ENCODE assay signal across 10 cellular contexts in the genomic region with DNA sequence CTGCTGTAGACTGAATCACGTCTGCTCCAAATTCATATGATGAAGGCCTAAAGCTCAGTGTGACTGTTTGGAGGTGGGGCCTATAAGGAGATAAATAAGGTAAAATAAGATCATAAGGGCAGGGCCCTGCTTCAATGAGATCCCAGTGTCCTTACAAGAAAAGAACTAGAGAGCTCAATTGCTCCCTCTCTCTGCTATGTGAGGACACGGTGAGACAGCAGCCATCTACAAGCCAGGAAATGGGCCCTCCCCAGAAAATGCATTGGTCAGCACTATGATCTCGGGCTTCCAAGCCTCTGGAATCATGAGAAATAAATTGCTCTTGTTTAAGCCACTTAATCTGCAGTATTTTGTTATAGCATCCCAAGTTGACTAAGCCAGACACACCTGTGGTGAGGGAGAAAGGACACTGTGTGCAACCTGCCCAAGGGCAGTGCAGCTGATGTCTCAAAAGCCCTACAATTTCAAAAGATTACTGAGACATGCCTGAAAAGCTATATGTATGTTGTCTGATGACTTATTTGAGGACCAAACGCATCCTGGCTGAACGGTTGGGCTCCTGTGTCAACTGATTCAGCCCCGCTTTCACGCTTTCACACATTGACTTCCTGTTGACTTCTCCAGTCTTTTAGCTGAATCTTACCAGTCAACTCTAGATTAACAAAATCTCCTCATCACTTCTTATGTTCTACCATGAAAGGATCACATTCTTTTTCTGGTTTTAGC. TPM values are rescaled to one million over a fixed set of nuclear protein-coding genes. Genes with fewer than 3 reads are reported as not detected.
DNase-seq lines count a peak whose midpoint lies in the region; ATAC-seq and TF ChIP-seq lines count a peak whose summit lies in the region.
"Had no signal": no experiment of that assay in that cellular context is flagged by ENCODE, and none has a peak within 500 bp of the region (broad histone marks: within the 10 kb centered on the region; RNA-seq: fewer than 3 reads in every experiment).

No MANE protein-coding gene starts in this region.

- H3K9me3 Mint-ChIP-seq in CD8-positive, alpha-beta memory T cell: no peaks in the 10 kb centered on the region
- H3K9me3 Mint-ChIP-seq in activated naive CD4-positive, alpha-beta T cell treated with anti-CD3 and anti-CD28 coated beads, Interleukin-2, amount 50 U/mL, for 72 hours: no peaks in the 10 kb centered on the region
- peaks cover 5% of the 10 kb centered on the region for H3K9me3 Mint-ChIP-seq in nephron progenitor cell

- ATAC-seq in activated naive CD4-positive, alpha-beta T cell treated with anti-CD3 and anti-CD28 coated beads, Interleukin-2, amount 50 U/mL, for 72 hours: peak; percentile 96 to 97
- ATAC-seq in GM19035 (IDR thresholded peaks at IDR 0.05; ENCODE audit: unreplicated experiment): no peak
- ATAC-seq in GM19397 (IDR thresholded peaks at IDR 0.05; ENCODE audit: unreplicated experiment): no peak

- TF ChIP-seq POLR2A in Peyer's patch (IDR thresholded peaks at IDR 0.05): no peak

- H3K27ac Mint-ChIP-seq in CD8-positive, alpha-beta memory T cell: peak overlapping the region; percentile 88 to 95 (median 92)
- peak overlapping the region; percentile 68 to 90 for H3K27ac Mint-ChIP-seq in activated naive CD4-positive, alpha-beta T cell treated with anti-CD3 and anti-CD28 coated beads, Interleukin-2, amount 50 U/mL, for 72 hours
- no peak overlapping the region for H3K27ac Mint-ChIP-seq in nephron progenitor cell

- H3K36me3 ChIP-seq in CD8-positive, alpha-beta memory T cell (ENCODE audit: insufficient read depth, low read length): no peaks in the 10 kb centered on the region
- no peaks in the 10 kb centered on the region for H3K36me3 ChIP-seq in Peyer's patch
- H3K36me3 ChIP-seq: heart right ventricle had no signal

- CTCF ChIA-PET in CD8-positive, alpha-beta memory T cell (lab: Charles Lee): interaction anchor here (0.8 to 3.1 kb wide), 17 partner anchors 10 to 131 kb away, joined by 3 to 18 read pairs (median 4); a partner anchor contains a TSS

- peaks cover 19 to 28% (median 23%) of the 10 kb centered on the region in 3 donors for H3K36me3 Mint-ChIP-seq in CD8-positive, alpha-beta memory T cell
- H3K36me3 Mint-ChIP-seq in activated naive CD4-positive, alpha-beta T cell treated with anti-CD3 and anti-CD28 coated beads, Interleukin-2, amount 50 U/mL, for 72 hours: peaks cover 0 to 9% of the 10 kb centered on the region in 2 donors
- no peaks in the 10 kb centered on the region for H3K36me3 Mint-ChIP-seq in nephron progenitor cell (ENCODE audit: low read depth)

- peaks cover 55 to 68% (median 62%) of the 10 kb centered on the region in 3 donors for H3K4me1 Mint-ChIP-seq in CD8-positive, alpha-beta memory T cell
- H3K4me1 Mint-ChIP-seq in nephron progenitor cell: no peaks in the 10 kb centered on the region

- H3K27ac ChIP-seq in CD8-positive, alpha-beta memory T cell (ENCODE audit: low read depth, low read length): peak overlapping the region; percentile 20
- H3K27ac ChIP-seq in Peyer's patch: peak overlapping the region in 1 of 4 donors; percentile 55

- no peaks in the 10 kb centered on the region for H3K27me3 Mint-ChIP-seq in CD8-positive, alpha-beta memory T cell
- peaks cover 8% of the 10 kb centered on the region for H3K27me3 Mint-ChIP-seq in nephron progenitor cell (ENCODE audit: low read depth, poor library complexity)

- in situ Hi-C loops in ACHN (cut with HindIII; ENCODE audit: low pct_ligation_motif_present, low pct_unique_long_range_greater_than_20kb, low sequenced_read_pairs): no loop called here

- peak; percentile 34 to 76 (median 44) for DNase-seq in CD8-positive, alpha-beta memory T cell
- DNase-seq in Peyer's patch: peak in 2 of 3 donors; percentile 33 to 65
- peak; percentile 59 to 64 for DNase-seq in activated naive CD4-positive, alpha-beta T cell treated with anti-CD3 and anti-CD28 coated beads, Interleukin-2, amount 50 U/mL, for 72 hours (ENCODE audit: low spot score in 2 of 2)
- DNase-seq in retinal pigment epithelial cell (ENCODE audit: low read depth): no peak
- no peak for DNase-seq in nephron progenitor cell
- no peak for DNase-seq in ACHN
- DNase-seq: heart right ventricle, NCI-H524 treated with DMSO at 0.1 percent for 48 hours had no signal

- POLR2A ChIA-PET in CD8-positive, alpha-beta memory T cell (lab: Charles Lee): interaction anchor here (0.8 to 3.1 kb wide), 8 partner anchors 11 to 93 kb away, joined by 3 to 26 read pairs (median 6); a partner anchor contains a TSS

- peak overlapping the region; percentile 3 to 73 (median 63) for H3K4me3 Mint-ChIP-seq in CD8-positive, alpha-beta memory T cell
- no peak overlapping the region for H3K4me3 Mint-ChIP-seq in nephron progenitor cell

- TF ChIP-seq CTCF in Peyer's patch (IDR thresholded peaks at IDR 0.05) (no peak), retinal pigment epithelial cell (conservative IDR thresholded peaks at IDR 0.05; ENCODE audit: low read depth, low read length) (peak; percentile 17), nephron progenitor cell (IDR thresholded peaks at IDR 0.05) (no peak)

- H3K9me3 ChIP-seq in CD8-positive, alpha-beta memory T cell (ENCODE audit: low read length): no peaks in the 10 kb centered on the region
- no peaks in the 10 kb centered on the region for H3K9me3 ChIP-seq in Peyer's patch
- H3K9me3 ChIP-seq: heart right ventricle had no signal

- H3K4me3 ChIP-seq in CD8-positive, alpha-beta memory T cell (ENCODE audit: low read length): peak overlapping the region; percentile 30
- H3K4me3 ChIP-seq in Peyer's patch (no peak overlapping the region), retinal pigment epithelial cell (ENCODE audit: low read length) (no peak overlapping the region)
- H3K4me3 ChIP-seq: heart right ventricle had no signal

- H3K4me1 ChIP-seq in CD8-positive, alpha-beta memory T cell (ENCODE audit: insufficient read depth, low read length): peaks cover 31% of the 10 kb centered on the region
- no peaks in the 10 kb centered on the region for H3K4me1 ChIP-seq in Peyer's patch

- no peaks in the 10 kb centered on the region for H3K27me3 ChIP-seq in CD8-positive, alpha-beta memory T cell (ENCODE audit: insufficient read depth, low read length, poor library complexity, severe bottlenecking)
- no peaks in the 10 kb centered on the region for H3K27me3 ChIP-seq in Peyer's patch
- H3K27me3 ChIP-seq: heart right ventricle had no signal

RNA-seq across cellular contexts. Expression of a gene that starts 13.2 kb away (rescaled TPM):
- total RNA-seq in CD8-positive, alpha-beta memory T cell: 10 to 100 TPM; 12.0 to 13.3 TPM
- 880 TPM for polyA plus RNA-seq in CD8-positive, alpha-beta memory T cell
- total RNA-seq in Peyer's patch: not detected
- total RNA-seq in activated naive CD4-positive, alpha-beta T cell treated with anti-CD3 and anti-CD28 coated beads, Interleukin-2, amount 50 U/mL, for 72 hours: under 1 TPM in 1 of 2 donors, not detected in 1; 0.98 TPM

RNA-seq across cellular contexts. Expression of a gene that starts 51.8 kb away (rescaled TPM):
- under 1 TPM; 0.20 to 0.37 TPM for total RNA-seq in CD8-positive, alpha-beta memory T cell
- polyA plus RNA-seq in CD8-positive, alpha-beta memory T cell: 1.7 TPM
- not detected for total RNA-seq in Peyer's patch
- not detected for total RNA-seq in activated naive CD4-positive, alpha-beta T cell treated with anti-CD3 and anti-CD28 coated beads, Interleukin-2, amount 50 U/mL, for 72 hours

Comparison
In these comparisons a context has a peak if more than half of its experiments do, and no peak if none do; other contexts are left out.
1. DNase-seq: peak in CD8-positive, alpha-beta memory T cell (5 of 5), Peyer's patch (2 of 3) and activated naive CD4-positive, alpha-beta T cell treated with anti-CD3 and anti-CD28 coated beads, Interleukin-2, amount 50 U/mL, for 72 hours (2 of 2); none in retinal pigment epithelial cell (single experiment), nephron progenitor cell (single experiment) and ACHN (single experiment).
2. ATAC-seq: peak in activated naive CD4-positive, alpha-beta T cell treated with anti-CD3 and anti-CD28 coated beads, Interleukin-2, amount 50 U/mL, for 72 hours (2 of 2); none in GM19035 (single experiment) and GM19397 (single experiment).
3. RNA of a gene that starts 13.2 kb away (total RNA-seq): 12.0 to 13.3 TPM in CD8-positive, alpha-beta memory T cell; 0.98 TPM in activated naive CD4-positive, alpha-beta T cell treated with anti-CD3 and anti-CD28 coated beads, Interleukin-2, amount 50 U/mL, for 72 hours and not detected in Peyer's patch; every median in the first group is over 4 times any median in the second.